1 cellular context compared by ENCODE assay signal in the genomic region with DNA sequence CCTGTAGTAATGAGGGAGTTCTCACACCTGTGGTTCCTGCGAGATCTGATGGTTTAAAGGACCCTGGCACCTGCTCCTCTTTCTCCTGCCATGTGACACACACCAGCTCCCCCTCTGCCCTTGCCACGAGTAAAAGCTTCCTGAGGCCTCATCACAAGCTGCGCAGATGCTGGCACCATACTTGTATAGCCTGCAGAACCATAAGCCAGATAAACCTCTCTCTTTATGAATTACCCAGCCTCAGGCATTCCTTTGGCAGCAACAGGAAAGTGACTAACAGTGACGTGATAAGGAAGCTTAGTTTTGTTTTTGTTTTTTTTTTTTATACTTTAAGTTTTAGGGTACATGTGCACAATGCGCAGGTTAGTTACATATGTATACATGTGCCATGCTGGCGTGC.
TF ChIP-seq lines count a peak whose summit lies in the region.

No MANE protein-coding gene starts in this region.

TF ChIP-seq in IMR-90, 13 proteins besides CTCF, POLR2A, EP300 and RAD21 (continued from another document):
- TF ChIP-seq, protein P1, sequence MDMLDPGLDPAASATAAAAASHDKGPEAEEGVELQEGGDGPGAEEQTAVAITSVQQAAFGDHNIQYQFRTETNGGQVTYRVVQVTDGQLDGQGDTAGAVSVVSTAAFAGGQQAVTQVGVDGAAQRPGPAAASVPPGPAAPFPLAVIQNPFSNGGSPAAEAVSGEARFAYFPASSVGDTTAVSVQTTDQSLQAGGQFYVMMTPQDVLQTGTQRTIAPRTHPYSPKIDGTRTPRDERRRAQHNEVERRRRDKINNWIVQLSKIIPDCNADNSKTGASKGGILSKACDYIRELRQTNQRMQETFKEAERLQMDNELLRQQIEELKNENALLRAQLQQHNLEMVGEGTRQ (IDR thresholded peaks at IDR 0.05; ENCODE audit: low read depth, low read length): peak; percentile 61; the same call in 1 of the 2 replicates
- TF ChIP-seq MAZ (IDR thresholded peaks at IDR 0.05; ENCODE audit: borderline replicate concordance, low read depth, low read length) (no peak), RFX5 (IDR thresholded peaks at IDR 0.05; ENCODE audit: low read depth, low read length) (no peak), BHLHE40 (IDR thresholded peaks at IDR 0.05; ENCODE audit: low read depth, low read length) (no peak), CHD1 (IDR thresholded peaks at IDR 0.05; ENCODE audit: low read depth, low read length) (no peak)
TF ChIP-seq in IMR-90: peak in this region for 3.
